1 cellular context compared by ENCODE assay signal in the genomic region with DNA sequence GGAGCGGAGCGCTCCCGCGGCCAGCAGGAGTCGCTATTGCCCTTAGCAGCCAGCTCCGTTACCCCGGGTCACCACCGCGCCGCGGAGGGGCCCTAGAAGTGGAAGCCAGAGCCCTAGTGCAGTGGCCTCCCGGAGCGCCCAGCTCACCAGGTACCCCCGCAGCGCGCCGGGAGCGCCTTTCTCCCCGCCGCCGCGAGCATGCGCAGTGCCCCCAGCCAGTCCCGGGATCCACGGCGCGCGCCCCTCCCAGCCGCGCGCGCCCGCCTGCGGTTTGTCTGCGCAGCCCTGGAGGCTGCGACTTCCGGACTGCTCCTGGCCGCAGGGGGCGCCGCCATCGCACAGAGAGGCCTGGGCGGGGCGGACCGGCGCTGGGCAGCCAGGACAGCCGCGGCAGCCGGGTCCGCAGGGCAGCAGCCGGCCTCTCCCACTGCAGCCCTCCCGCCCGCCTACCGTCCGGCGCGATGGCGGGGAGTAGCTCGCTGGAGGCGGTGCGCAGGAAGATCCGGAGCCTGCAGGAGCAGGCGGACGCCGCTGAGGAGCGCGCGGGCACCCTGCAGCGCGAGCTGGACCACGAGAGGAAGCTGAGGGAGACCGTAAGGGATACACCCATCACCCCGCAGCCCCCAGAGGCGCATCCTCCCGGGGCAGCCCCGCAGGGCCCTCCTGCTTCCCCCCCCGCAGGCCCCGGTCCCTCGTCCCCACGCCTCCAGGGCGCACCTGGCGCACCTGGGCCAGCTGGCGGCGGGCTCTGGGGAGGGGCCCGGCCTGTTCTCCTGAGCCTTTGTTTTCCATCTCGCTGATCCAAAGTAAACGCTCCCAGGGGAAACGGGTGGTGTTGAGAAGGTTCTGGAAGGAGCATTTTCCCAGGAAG.
TF ChIP-seq lines count a peak whose summit lies in the region.

No MANE protein-coding gene starts in this region.

TF ChIP-seq in PFSK-1, 5 proteins besides CTCF, POLR2A, EP300 and RAD21 (continued from another document):
- TF ChIP-seq, protein P1, sequence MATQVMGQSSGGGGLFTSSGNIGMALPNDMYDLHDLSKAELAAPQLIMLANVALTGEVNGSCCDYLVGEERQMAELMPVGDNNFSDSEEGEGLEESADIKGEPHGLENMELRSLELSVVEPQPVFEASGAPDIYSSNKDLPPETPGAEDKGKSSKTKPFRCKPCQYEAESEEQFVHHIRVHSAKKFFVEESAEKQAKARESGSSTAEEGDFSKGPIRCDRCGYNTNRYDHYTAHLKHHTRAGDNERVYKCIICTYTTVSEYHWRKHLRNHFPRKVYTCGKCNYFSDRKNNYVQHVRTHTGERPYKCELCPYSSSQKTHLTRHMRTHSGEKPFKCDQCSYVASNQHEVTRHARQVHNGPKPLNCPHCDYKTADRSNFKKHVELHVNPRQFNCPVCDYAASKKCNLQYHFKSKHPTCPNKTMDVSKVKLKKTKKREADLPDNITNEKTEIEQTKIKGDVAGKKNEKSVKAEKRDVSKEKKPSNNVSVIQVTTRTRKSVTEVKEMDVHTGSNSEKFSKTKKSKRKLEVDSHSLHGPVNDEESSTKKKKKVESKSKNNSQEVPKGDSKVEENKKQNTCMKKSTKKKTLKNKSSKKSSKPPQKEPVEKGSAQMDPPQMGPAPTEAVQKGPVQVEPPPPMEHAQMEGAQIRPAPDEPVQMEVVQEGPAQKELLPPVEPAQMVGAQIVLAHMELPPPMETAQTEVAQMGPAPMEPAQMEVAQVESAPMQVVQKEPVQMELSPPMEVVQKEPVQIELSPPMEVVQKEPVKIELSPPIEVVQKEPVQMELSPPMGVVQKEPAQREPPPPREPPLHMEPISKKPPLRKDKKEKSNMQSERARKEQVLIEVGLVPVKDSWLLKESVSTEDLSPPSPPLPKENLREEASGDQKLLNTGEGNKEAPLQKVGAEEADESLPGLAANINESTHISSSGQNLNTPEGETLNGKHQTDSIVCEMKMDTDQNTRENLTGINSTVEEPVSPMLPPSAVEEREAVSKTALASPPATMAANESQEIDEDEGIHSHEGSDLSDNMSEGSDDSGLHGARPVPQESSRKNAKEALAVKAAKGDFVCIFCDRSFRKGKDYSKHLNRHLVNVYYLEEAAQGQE (IDR thresholded peaks at IDR 0.05; ENCODE audit: insufficient read depth in 1 of 2, low read depth in 2 of 2, low read length in 2 of 2) = no peak
- peak; percentile 73 for TF ChIP-seq POLR2AphosphoS5 (IDR thresholded peaks at IDR 0.05; ENCODE audit: low read depth, low read length)
